Comparison of ENCODE assay signal across 32 cellular contexts in the genomic region with DNA sequence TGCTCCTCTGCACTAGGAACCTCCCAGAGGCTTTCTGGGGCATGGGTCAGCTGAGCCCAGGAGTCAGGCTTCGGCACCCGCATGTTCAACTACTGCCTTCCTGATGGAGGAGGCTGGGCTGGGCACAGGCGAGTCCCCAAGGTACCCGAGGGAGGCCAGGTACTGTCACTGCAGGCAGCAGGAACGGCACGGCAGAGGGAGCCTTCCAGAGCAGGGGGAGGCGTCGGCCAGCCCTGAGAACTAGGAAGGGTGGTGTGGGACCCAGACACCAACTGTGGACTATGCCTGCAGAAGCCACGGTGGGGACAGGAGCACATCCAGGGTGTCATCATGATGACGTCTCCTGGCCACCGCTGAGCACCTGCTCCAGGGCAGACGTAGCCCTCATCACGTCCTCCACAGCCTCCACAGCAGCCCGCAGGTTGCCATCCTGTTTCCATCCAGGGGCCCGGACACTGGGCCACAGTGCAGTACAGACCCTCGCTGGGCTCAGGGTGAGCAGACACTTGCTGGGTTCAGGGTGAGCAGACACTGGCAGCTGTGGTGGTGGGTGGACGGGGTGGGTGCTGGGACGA. TPM values are rescaled to one million over a fixed set of nuclear protein-coding genes. Genes with fewer than 3 reads are reported as not detected.
"Had no signal": no experiment of that assay in that cellular context is flagged by ENCODE, and none has a peak within 500 bp of the region (broad histone marks: within the 10 kb centered on the region; RNA-seq: fewer than 3 reads in every experiment).

No MANE protein-coding gene starts in this region.

- ATAC-seq: activated CD4-positive, CD25-positive, alpha-beta regulatory T cell treated with anti-CD3 and anti-CD28 coated beads, Interleukin-2, amount 50 U/mL, for 24 hours; activated CD8-positive, alpha-beta T cell treated with anti-CD3 and anti-CD28 coated beads, Interleukin-2, amount 10 ng/mL, durations not matched to agents 7 days and 5 days; activated T-cell treated with anti-CD3 and anti-CD28 coated beads, Interleukin-2, amount 50 U/mL, for 4 hours; activated T-helper 17 cell treated with anti-CD3 and anti-CD28 coated beads, Interleukin-2, amount 50 U/mL, for 72 hours; gastroesophageal sphincter; T-helper 17 cell had no signal

- FAIRE-seq: astrocyte, bronchial epithelial cell, colon, endometrium, endothelial cell of umbilical vein had no signal

- H3K4me1 Mint-ChIP-seq: activated B cell treated with CpG ODN at 0.5 μM for 24 hours; activated T-helper 17 cell treated with anti-CD3 and anti-CD28 coated beads, Interleukin-2, amount 50 U/mL, for 72 hours; central memory CD8-positive, alpha-beta T cell; T-helper 17 cell had no signal

- H3K36me3 Mint-ChIP-seq: activated CD4-positive, alpha-beta memory T cell treated with anti-CD3 and anti-CD28 coated beads for 36 hours; activated naive CD8-positive, alpha-beta T cell had no signal

- DNase-seq: activated B cell treated with CpG ODN at 0.5 μM for 24 hours; activated CD4-positive, alpha-beta memory T cell treated with anti-CD3 and anti-CD28 coated beads for 36 hours; activated CD4-positive, alpha-beta T cell treated with anti-CD3 and anti-CD28 coated beads for 48 hours; activated CD8-positive, alpha-beta T cell treated with anti-CD3 and anti-CD28 coated beads, Interleukin-2, amount 10 ng/mL, durations not matched to agents 7 days and 5 days; activated effector memory CD4-positive, alpha-beta T cell treated with Interleukin-2 at 50 U/mL for 16 hours; activated gamma-delta T cell treated with Interleukin-2 at 50 U/mL for 16 hours; activated naive CD4-positive, alpha-beta T cell treated with anti-CD3 and anti-CD28 coated beads, Interleukin-2, amount 50 U/mL, for 16 hours; activated naive CD4-positive, alpha-beta T cell treated with Interleukin-2 at 50 U/mL for 16 hours; activated T-cell treated with anti-CD3 and anti-CD28 coated beads, Interleukin-2, amount 50 U/mL, for 4 hours; amniotic stem cell; brain microvascular endothelial cell; cortex of kidney; effector CD8-positive, alpha-beta T cell; esophagus squamous epithelium; foreskin melanocyte; T-helper 1 cell; T-helper 17 cell; T1000; WERI-Rb-1 had no signal

- H3K4me3 Mint-ChIP-seq: activated B cell treated with CpG ODN at 0.5 μM for 24 hours; activated CD4-positive, alpha-beta memory T cell treated with anti-CD3 and anti-CD28 coated beads for 36 hours; activated CD8-positive, alpha-beta T cell treated with anti-CD3 and anti-CD28 coated beads, Interleukin-2, amount 10 ng/mL, durations not matched to agents 7 days and 5 days; activated naive CD8-positive, alpha-beta T cell; activated T-cell treated with anti-CD3 and anti-CD28 coated beads, Interleukin-2, amount 50 U/mL, for 4 hours; activated T-helper 17 cell treated with anti-CD3 and anti-CD28 coated beads, Interleukin-2, amount 50 U/mL, for 72 hours; central memory CD8-positive, alpha-beta T cell; T-helper 17 cell; T-helper 2 cell treated with Interferon-gamma antibody and Interleukin-4, amounts not matched to agents 5 μg/mL and 100 μg/mL, for 36 hours had no signal

- H3K9me3 Mint-ChIP-seq: activated B cell treated with CpG ODN at 0.5 μM for 24 hours; activated CD4-positive, alpha-beta memory T cell treated with anti-CD3 and anti-CD28 coated beads for 36 hours; activated T-cell treated with anti-CD3 and anti-CD28 coated beads, Interleukin-2, amount 50 U/mL, for 4 hours; activated T-helper 17 cell treated with anti-CD3 and anti-CD28 coated beads, Interleukin-2, amount 50 U/mL, for 72 hours; central memory CD8-positive, alpha-beta T cell; T-helper 2 cell treated with Interferon-gamma antibody and Interleukin-4, amounts not matched to agents 5 μg/mL and 100 μg/mL, for 36 hours had no signal

- H3K9me3 ChIP-seq: esophagus squamous epithelium, gastroesophageal sphincter had no signal

- H3K27ac Mint-ChIP-seq: activated B cell treated with CpG ODN at 0.5 μM for 24 hours; activated CD4-positive, alpha-beta memory T cell treated with anti-CD3 and anti-CD28 coated beads for 36 hours; activated CD8-positive, alpha-beta T cell treated with anti-CD3 and anti-CD28 coated beads, Interleukin-2, amount 10 ng/mL, durations not matched to agents 7 days and 5 days; activated naive CD8-positive, alpha-beta T cell; activated T-helper 17 cell treated with anti-CD3 and anti-CD28 coated beads, Interleukin-2, amount 50 U/mL, for 72 hours; T-helper 17 cell; T-helper 2 cell treated with Interferon-gamma antibody and Interleukin-4, amounts not matched to agents 5 μg/mL and 100 μg/mL, for 36 hours had no signal

- H3K27me3 ChIP-seq: brain microvascular endothelial cell, gastroesophageal sphincter had no signal

- H3K27ac ChIP-seq: brain microvascular endothelial cell, epithelial cell of prostate, esophagus squamous epithelium, gastroesophageal sphincter, WERI-Rb-1 had no signal

- H3K36me3 ChIP-seq: brain microvascular endothelial cell, esophagus squamous epithelium, gastroesophageal sphincter had no signal

- H3K4me3 ChIP-seq: esophagus squamous epithelium, gastroesophageal sphincter had no signal

- H3K27me3 Mint-ChIP-seq: activated CD4-positive, alpha-beta memory T cell treated with anti-CD3 and anti-CD28 coated beads for 36 hours; activated naive CD8-positive, alpha-beta T cell had no signal

RNA-seq across cellular contexts. Expression of gene SORCS2, which starts 40.8 kb away (rescaled TPM):
- total RNA-seq: activated B cell treated with CpG ODN at 0.5 μM for 24 hours; activated CD8-positive, alpha-beta memory T cell treated with anti-CD3 and anti-CD28 coated beads for 36 hours; activated CD8-positive, alpha-beta T cell treated with anti-CD3 and anti-CD28 coated beads, Interleukin-2, amount 10 ng/mL, durations not matched to agents 7 days and 5 days; endothelial cell of umbilical vein; T-helper 17 cell had no signal
- polyA plus RNA-seq: endothelial cell of umbilical vein had no signal
